Comparison of ENCODE assay signal across 21 cellular contexts in genomic region chr3:128012050-128012449, GRCh38. TPM values are rescaled to one million over a fixed set of nuclear protein-coding genes. Genes with fewer than 3 reads are reported as not detected.
A peak's percentile ranks its signal among the peaks of the same experiment; 100 is the strongest.
DNase-seq lines count a peak whose midpoint lies in the region; ATAC-seq, FAIRE-seq and TF ChIP-seq lines count a peak whose summit lies in the region.
"Had no signal": no experiment of that assay in that cellular context is flagged by ENCODE, and none has a peak within 500 bp of the region (broad histone marks: within the 10 kb centered on the region; RNA-seq: fewer than 3 reads in every experiment).

No MANE protein-coding gene starts in this region.

- H3K27ac Mint-ChIP-seq in CD8-positive, alpha-beta memory T cell: no peak overlapping the region
- H3K27ac Mint-ChIP-seq: CD8-positive, alpha-beta T cell had no signal

- in situ Hi-C loops in K562 (cut with MboI): no loop called here
- in situ Hi-C loops in GM13976 (cut with MboI; ENCODE audit: low sequenced_read_pairs, unreplicated experiment): no loop called here

- H3K9me3 Mint-ChIP-seq in CD8-positive, alpha-beta memory T cell: no peaks in the 10 kb centered on the region
- H3K9me3 Mint-ChIP-seq: CD8-positive, alpha-beta T cell had no signal

- H3K4me1 Mint-ChIP-seq in CD8-positive, alpha-beta memory T cell: peaks cover 0 to 4% (median 0%) of the 10 kb centered on the region in 3 donors

- no peaks in the 10 kb centered on the region for H3K79me2 ChIP-seq in K562 (ENCODE audit: control insufficient read depth, insufficient read depth, low read length)

- POLR2A ChIA-PET in K562 (lab: Yijun Ruan, JAX): no interaction called here
- POLR2A ChIA-PET in CD8-positive, alpha-beta memory T cell (lab: Charles Lee): no interaction called here

- no peak overlapping the region for H3K27ac ChIP-seq in K562 (ENCODE audit: extremely low read depth, low read depth, low read length)
- no peak overlapping the region for H3K27ac ChIP-seq in CD8-positive, alpha-beta memory T cell (ENCODE audit: low read depth, low read length)
- H3K27ac ChIP-seq: 22Rv1, BLaER1 had no signal

- ATAC-seq in K562: no peak
- ATAC-seq in GM21576 (IDR thresholded peaks at IDR 0.05; ENCODE audit: unreplicated experiment): no peak
- ATAC-seq: CD8-positive, alpha-beta T cell had no signal

- no peaks in the 10 kb centered on the region for H3K36me3 Mint-ChIP-seq in CD8-positive, alpha-beta memory T cell
- H3K36me3 Mint-ChIP-seq: CD8-positive, alpha-beta T cell; IgD-negative memory B cell had no signal

- H3K27me3 ChIP-seq in K562 (ENCODE audit: control insufficient read depth in 2 of 2, insufficient read depth in 2 of 2, low read length in 2 of 2): peaks cover 0 to 6% of the 10 kb centered on the region in 2 experiments; a peak in 2 of 5 replicates
- H3K27me3 ChIP-seq in CD8-positive, alpha-beta memory T cell (ENCODE audit: insufficient read depth, low read length, poor library complexity, severe bottlenecking): peaks cover 4% of the 10 kb centered on the region
- H3K27me3 ChIP-seq: BLaER1 had no signal

- H3K4me3 ChIP-seq in GM12864 (ENCODE audit: low read depth, low read length) (no peak overlapping the region), K562 (no peak overlapping the region)
- H3K4me3 ChIP-seq in CD8-positive, alpha-beta memory T cell (ENCODE audit: low read length): no peak overlapping the region
- H3K4me3 ChIP-seq: BLaER1, HAP-1 had no signal

- no peaks in the 10 kb centered on the region for H3K9me3 ChIP-seq in K562 (replicated peaks; ENCODE audit: control insufficient read depth, insufficient read depth, low read depth, low read length)
- H3K9me3 ChIP-seq in CD8-positive, alpha-beta memory T cell (ENCODE audit: low read length): no peaks in the 10 kb centered on the region

- no peak for TF ChIP-seq RAD21 in K562 (CRISPR knock-in tag; conservative IDR thresholded peaks at IDR 0.05 in 1 of 2, IDR thresholded peaks at IDR 0.05 in 1 of 2)

- TF ChIP-seq POLR2A in K562 (conservative IDR thresholded peaks at IDR 0.05): no peak

- no peak for TF ChIP-seq EP300 in K562 (IDR thresholded peaks at IDR 0.05; ENCODE audit: low read length)

- no peaks in the 10 kb centered on the region for H3K36me3 ChIP-seq in K562 (ENCODE audit: control insufficient read depth, insufficient read depth, low read length)
- no peaks in the 10 kb centered on the region for H3K36me3 ChIP-seq in CD8-positive, alpha-beta memory T cell (ENCODE audit: insufficient read depth, low read length)
- H3K36me3 ChIP-seq: BLaER1, HAP-1 had no signal

- H3K27me3 Mint-ChIP-seq in CD8-positive, alpha-beta memory T cell: peaks cover 4 to 28% of the 10 kb centered on the region in 2 donors

- no peak for FAIRE-seq in K562 (lab: Jason Lieb, UNC)
- FAIRE-seq: GM18507, HTR-8/SVneo had no signal

- intact Hi-C loops in K562 (cut with micrococcal nuclease): no loop called here

- no peaks in the 10 kb centered on the region for H4K20me1 ChIP-seq in K562 (replicated peaks; ENCODE audit: control insufficient read depth, insufficient read depth, low read length)
- H4K20me1 ChIP-seq: BLaER1 had no signal

- H3K4me2 ChIP-seq in K562 (ENCODE audit: insufficient read depth, low read length): no peak overlapping the region
- H3K4me2 ChIP-seq: BLaER1 had no signal

- no peak overlapping the region for H2AFZ ChIP-seq in K562 (ENCODE audit: low read depth, low read length)

- peak; percentile 6 for DNase-seq in DMS53 (lab: John Stamatoyannopoulos, UW)
- DNase-seq in DMS53 treated with DMSO at 0.1 percent for 48 hours (lab: John Stamatoyannopoulos, UW; ENCODE audit: unreplicated experiment): no peak
- peak; percentile 3 for DNase-seq in GM12864 (ENCODE audit: low read depth)
- DNase-seq in MV-4-11 (lab: John Stamatoyannopoulos, UW): peak; percentile 8
- peak in 1 of 4 experiments; percentile 4 for DNase-seq in K562 (ENCODE audit: extremely low read depth in 1 of 4, low spot score in 3 of 4)
- DNase-seq in GM13976 (ENCODE audit: low spot score): no peak
- DNase-seq in CD8-positive, alpha-beta memory T cell: no peak
- DNase-seq: CD8-positive, alpha-beta T cell; COR-L47; DMS 273 treated with DMSO at 0.1 percent for 48 hours; DMS79; GF-D8; Kasumi-1; KG1 had no signal

- WGBS in K562 (ENCODE audit: insufficient coverage, low coverage, missing lambda C conversion rate): 46% methylated on average over 12 of the region's 14 CpGs

- no TSS peak for BruUV-seq in K562 (replicated peaks; lab: Mats Ljungman, UMichigan)

- TF ChIP-seq CTCF in GM12864 (IDR thresholded peaks at IDR 0.05; ENCODE audit: low read depth, low read length, missing control alignments) (no peak), K562 (IDR thresholded peaks at IDR 0.05 in 2 of 3, conservative IDR thresholded peaks at IDR 0.05 in 1 of 3; ENCODE audit: insufficient read depth in 2 of 3, low read depth in 1 of 3, low read length in 3 of 3) (no peak), GM13976 (IDR thresholded peaks at IDR 0.05; ENCODE audit: borderline replicate concordance, control extremely low read depth, extremely low read depth, insufficient read depth, missing control alignments) (no peak)

- H3K9ac ChIP-seq in K562 (ENCODE audit: insufficient read depth in 1 of 2, low read depth in 2 of 2, low read length in 2 of 2): no peak overlapping the region
- H3K9ac ChIP-seq: BLaER1 had no signal

- CTCF ChIA-PET in K562 (lab: Yijun Ruan, JAX; ENCODE audit: low intra/inter-chr PET ratio): no interaction called here
- CTCF ChIA-PET in CD8-positive, alpha-beta memory T cell (lab: Charles Lee): interaction anchor here (0.8 kb wide), 1 partner anchor 11 kb away, joined by 4 read pairs; no protein-coding TSS in a partner anchor

- no peak overlapping the region for H3K4me3 Mint-ChIP-seq in CD8-positive, alpha-beta memory T cell
- H3K4me3 Mint-ChIP-seq: CD8-positive, alpha-beta T cell; IgD-negative memory B cell had no signal

- no peaks in the 10 kb centered on the region for H3K9me1 ChIP-seq in K562 (ENCODE audit: control insufficient read depth, insufficient read depth, low read length)

- peaks cover 0 to 16% of the 10 kb centered on the region in 2 experiments; a peak in 2 of 5 replicates for H3K4me1 ChIP-seq in K562 (replicated peaks in 1 of 2; ENCODE audit: control insufficient read depth in 2 of 2, insufficient read depth in 2 of 2, low read length in 2 of 2)
- H3K4me1 ChIP-seq in CD8-positive, alpha-beta memory T cell (ENCODE audit: insufficient read depth, low read length): no peaks in the 10 kb centered on the region
- H3K4me1 ChIP-seq: BLaER1, HAP-1 had no signal

TF ChIP-seq in K562, 482 proteins besides CTCF, POLR2A, EP300 and RAD21 (continues in another document):
- TF ChIP-seq ZNF639 (CRISPR knock-in tag; conservative IDR thresholded peaks at IDR 0.05 in 1 of 2, IDR thresholded peaks at IDR 0.05 in 1 of 2) (no peak), CREM (IDR thresholded peaks at IDR 0.05; ENCODE audit: low read depth) (peak; percentile 94), ZBTB12 (CRISPR knock-in tag; IDR thresholded peaks at IDR 0.05) (0 out of 2 replicates have a peak, but pooled peaks have one; percentile 35), ATF7 (IDR thresholded peaks at IDR 0.05) (peak; percentile 93), CREB1 (IDR thresholded peaks at IDR 0.05) (peak; percentile 70), CREB1 (CRISPR knock-in tag; IDR thresholded peaks at IDR 0.05) (peak; percentile 82), SIN3B (IDR thresholded peaks at IDR 0.05; ENCODE audit: low read depth) (no peak), ZKSCAN3 (CRISPR knock-in tag; IDR thresholded peaks at IDR 0.05) (no peak), KHSRP (IDR thresholded peaks at IDR 0.05) (peak; percentile 59; the same call in 1 of the 2 replicates)

RNA-seq across cellular contexts. Expression of gene SEC61A1, which starts 40.2 kb away (rescaled TPM):
- total RNA-seq in K562 (2011; cell fraction: chromatin; rRNA removed; ENCODE audit: low replicate concordance): 177 and 213 TPM in 2 replicates
- total RNA-seq in K562 (2011; cell fraction: nucleolus; rRNA removed): 209 and 221 TPM in 2 replicates
- 193 and 199 TPM in 2 replicates for total RNA-seq in K562 (2011; cell fraction: nucleoplasm; rRNA removed)
- total RNA-seq in K562 (2014; rRNA removed): 79.1 and 105 TPM in 2 replicates
- total RNA-seq in K562 (2014; rRNA removed; fragmentation: Illumina TruSeq; extraction: Trizol): 69.1 and 72.5 TPM in 2 replicates
- 97.5 and 98.2 TPM in 2 replicates for total RNA-seq in K562 (2015; rRNA removed; fragmentation: Illumina TruSeq; extraction: Trizol)
- 112 and 113 TPM in 2 replicates for total RNA-seq in K562 (2021)
- polyA plus RNA-seq in K562 (2011; rRNA removed): 137 and 140 TPM in 2 replicates
- 138 and 154 TPM in 2 replicates for polyA plus RNA-seq in K562 (2011; cell fraction: cytosol; rRNA removed)
- polyA plus RNA-seq in K562 (2011; cell fraction: nucleus; rRNA removed): 101 and 119 TPM in 2 replicates
- polyA plus RNA-seq in K562 (2012): 84.1 and 153 TPM in 2 replicates
- 101 and 109 TPM in 2 replicates for polyA plus RNA-seq in K562 (2014; fragmentation: Illumina TruSeq; extraction: Trizol)
- 1 to 10 TPM; 1.9 to 5.1 TPM for polyA plus RNA-seq in K562 (2014; fragmentation: Nextera tagmentation; extraction: Ambion mirVana)
- 76.4 and 97.8 TPM in 2 replicates for polyA plus RNA-seq in K562 (2014; rRNA removed)
- 167 and 193 TPM in 2 replicates for polyA minus RNA-seq in K562 (2011; rRNA and poly(A)+ RNA removed)
- 80.9 and 97.1 TPM in 2 replicates for polyA minus RNA-seq in K562 (2011; cell fraction: cytosol; rRNA and poly(A)+ RNA removed)
- polyA minus RNA-seq in K562 (2011; cell fraction: nucleus; rRNA and poly(A)+ RNA removed): 37.3 and 56.3 TPM in 2 replicates
- total RNA-seq in CD8-positive, alpha-beta memory T cell: 100 to 1,000 TPM; 200 to 208 TPM
- polyA plus RNA-seq in CD8-positive, alpha-beta memory T cell: 176 TPM

Comparison
In these comparisons a context has a peak if more than half of its experiments do, and no peak if none do; other contexts are left out.
1. DNase-seq: peak in DMS53 (single experiment), GM12864 (single experiment) and MV-4-11 (single experiment); none in DMS53 treated with DMSO at 0.1 percent for 48 hours (single experiment), GM13976 (single experiment) and CD8-positive, alpha-beta memory T cell (0 of 5).